In the genomic region with DNA sequence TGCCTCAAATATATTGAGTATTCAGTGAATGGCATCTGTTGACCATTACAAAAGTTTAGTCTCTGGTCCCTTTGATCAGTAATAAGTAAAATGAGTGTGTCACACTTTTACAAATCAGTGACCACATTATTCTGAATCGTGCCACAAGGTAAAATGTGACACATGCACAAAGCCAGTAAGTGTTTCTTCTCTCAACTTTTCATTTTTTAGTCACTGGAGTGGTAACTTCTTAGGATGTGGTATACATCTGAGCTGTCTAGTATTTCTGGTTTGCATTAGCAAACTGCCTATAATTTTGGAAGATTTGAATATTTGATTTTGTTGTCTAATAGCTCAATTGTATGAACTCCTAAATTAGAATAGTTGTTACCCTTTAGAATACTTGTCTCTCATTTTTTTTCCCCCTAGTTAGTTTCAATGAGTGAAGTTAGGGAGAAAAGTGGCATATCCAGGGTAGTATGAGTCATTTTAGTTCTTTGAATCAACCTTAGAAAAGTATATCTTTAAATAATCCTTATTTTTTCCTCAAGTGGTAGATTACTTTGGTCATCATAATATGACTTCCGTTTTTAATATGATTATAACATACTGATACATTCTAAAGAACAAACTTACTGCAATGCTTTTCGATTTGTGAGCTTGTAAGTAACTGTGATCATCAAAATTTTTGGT, we compare ENCODE assay signal across 1 cellular context.
TF ChIP-seq lines count a peak whose summit lies in the region.

No MANE protein-coding gene starts in this region.

TF ChIP-seq in IMR-90, 13 proteins besides CTCF, POLR2A, EP300 and RAD21 (continued from another document):
- TF ChIP-seq, protein P1, sequence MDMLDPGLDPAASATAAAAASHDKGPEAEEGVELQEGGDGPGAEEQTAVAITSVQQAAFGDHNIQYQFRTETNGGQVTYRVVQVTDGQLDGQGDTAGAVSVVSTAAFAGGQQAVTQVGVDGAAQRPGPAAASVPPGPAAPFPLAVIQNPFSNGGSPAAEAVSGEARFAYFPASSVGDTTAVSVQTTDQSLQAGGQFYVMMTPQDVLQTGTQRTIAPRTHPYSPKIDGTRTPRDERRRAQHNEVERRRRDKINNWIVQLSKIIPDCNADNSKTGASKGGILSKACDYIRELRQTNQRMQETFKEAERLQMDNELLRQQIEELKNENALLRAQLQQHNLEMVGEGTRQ (IDR thresholded peaks at IDR 0.05; ENCODE audit: low read depth, low read length): no peak
- no peak for TF ChIP-seq MAZ (IDR thresholded peaks at IDR 0.05; ENCODE audit: borderline replicate concordance, low read depth, low read length)
- TF ChIP-seq, protein P2, sequence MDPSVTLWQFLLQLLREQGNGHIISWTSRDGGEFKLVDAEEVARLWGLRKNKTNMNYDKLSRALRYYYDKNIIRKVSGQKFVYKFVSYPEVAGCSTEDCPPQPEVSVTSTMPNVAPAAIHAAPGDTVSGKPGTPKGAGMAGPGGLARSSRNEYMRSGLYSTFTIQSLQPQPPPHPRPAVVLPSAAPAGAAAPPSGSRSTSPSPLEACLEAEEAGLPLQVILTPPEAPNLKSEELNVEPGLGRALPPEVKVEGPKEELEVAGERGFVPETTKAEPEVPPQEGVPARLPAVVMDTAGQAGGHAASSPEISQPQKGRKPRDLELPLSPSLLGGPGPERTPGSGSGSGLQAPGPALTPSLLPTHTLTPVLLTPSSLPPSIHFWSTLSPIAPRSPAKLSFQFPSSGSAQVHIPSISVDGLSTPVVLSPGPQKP (IDR thresholded peaks at IDR 0.05; ENCODE audit: borderline replicate concordance, low read depth, low read length): no peak
